ENCODE assay signal across 8 cellular contexts in genomic region chr13:99442273-99442895, GRCh38. TPM values are rescaled to one million over a fixed set of nuclear protein-coding genes. Genes with fewer than 3 reads are reported as not detected.
A peak's percentile ranks its signal among the peaks of the same experiment; 100 is the strongest.
DNase-seq lines count a peak whose midpoint lies in the region; ATAC-seq, FAIRE-seq and TF ChIP-seq lines count a peak whose summit lies in the region.

No MANE protein-coding gene starts in this region.

- TF ChIP-seq CTCF in A549 (IDR thresholded peaks at IDR 0.05), result peak; percentile 77

- peak in 1 of 2 experiments; percentile 67; a peak in 2 of 6 replicates for ATAC-seq in A549
- ATAC-seq in HG03342 (IDR thresholded peaks at IDR 0.05; ENCODE audit: unreplicated experiment), result no peak

- H3K4me3 Mint-ChIP-seq in T-helper 1 cell treated with Interleukin-12 subunit alpha and Interleukin-12 subunit beta and Interleukin-4 antibody, amounts not matched to agents 30 μg/mL and 1 μg/mL, for 36 hours, result no peak overlapping the region

- POLR2A ChIA-PET in A549 (lab: Yijun Ruan, JAX), result no interaction called here

- H3K4me1 Mint-ChIP-seq in T-helper 1 cell treated with Interleukin-12 subunit alpha and Interleukin-12 subunit beta and Interleukin-4 antibody, amounts not matched to agents 30 μg/mL and 1 μg/mL, for 36 hours (ENCODE audit: low read depth), result peaks cover 6% of the 10 kb centered on the region

- H3K9me3 Mint-ChIP-seq in T-helper 1 cell treated with Interleukin-12 subunit alpha and Interleukin-12 subunit beta and Interleukin-4 antibody, amounts not matched to agents 30 μg/mL and 1 μg/mL, for 36 hours, result no peaks in the 10 kb centered on the region

- H3K4me1 ChIP-seq in A549, result peaks cover 4% of the 10 kb centered on the region; the same call in 2 of the 3 replicates

- H3K36me3 Mint-ChIP-seq in T-helper 1 cell treated with Interleukin-12 subunit alpha and Interleukin-12 subunit beta and Interleukin-4 antibody, amounts not matched to agents 30 μg/mL and 1 μg/mL, for 36 hours (ENCODE audit: low read depth), result no peaks in the 10 kb centered on the region

- no peak for FAIRE-seq in A549 (lab: Jason Lieb, UNC)
- FAIRE-seq in G401.6 (lab: Jason Lieb, UNC), result peak; percentile 95

- no peak overlapping the region for H3K4me2 ChIP-seq in A549

- H3K27me3 Mint-ChIP-seq in T-helper 1 cell treated with Interleukin-12 subunit alpha and Interleukin-12 subunit beta and Interleukin-4 antibody, amounts not matched to agents 30 μg/mL and 1 μg/mL, for 36 hours (ENCODE audit: low read depth), result peaks cover 44% of the 10 kb centered on the region

- H3K27ac ChIP-seq in A549, result no peak overlapping the region

- no peak overlapping the region for H3K4me3 ChIP-seq in A549

- no peaks in the 10 kb centered on the region for H3K9me3 ChIP-seq in A549

- 53% methylated on average over 7 of the region's 7 CpGs for WGBS in A549 (ENCODE audit: missing lambda C conversion rate)

- TF ChIP-seq RAD21 in A549 (conservative IDR thresholded peaks at IDR 0.05 in 1 of 2, IDR thresholded peaks at IDR 0.05 in 1 of 2), result peak; percentile 72 to 74

- peak overlapping the region; percentile 36 for H3K27ac Mint-ChIP-seq in T-helper 1 cell treated with Interleukin-12 subunit alpha and Interleukin-12 subunit beta and Interleukin-4 antibody, amounts not matched to agents 30 μg/mL and 1 μg/mL, for 36 hours

- CTCF ChIA-PET in A549 (lab: Yijun Ruan, JAX), result interaction anchor here (0.6 to 2.4 kb wide), 13 partner anchors 11 to 266 kb away, joined by 3 to 7 read pairs (median 4); no protein-coding TSS in a partner anchor

- DNase-seq in A549 (ENCODE audit: low read depth in 1 of 2, low spot score in 1 of 2) (peak; percentile 15 to 35), NCI-H1092 treated with DMSO at 0.1 percent for 48 hours (lab: John Stamatoyannopoulos, UW) (peak; percentile 78), midbrain (lab: John Stamatoyannopoulos, UW) (peak; percentile 40), UCSD-AML1 (lab: John Stamatoyannopoulos, UW; ENCODE audit: unreplicated experiment) (no peak)
- DNase-seq in effector CD8-positive, alpha-beta T cell (lab: John Stamatoyannopoulos, UW), result peak; percentile 30

- no peak for TF ChIP-seq EP300 in A549 (IDR thresholded peaks at IDR 0.05)

- TF ChIP-seq POLR2A in A549 (IDR thresholded peaks at IDR 0.05; ENCODE audit: low read length), result no peak

TF ChIP-seq in A549, 52 proteins besides CTCF, POLR2A, EP300 and RAD21:
- no peak for TF ChIP-seq FOSB (CRISPR knock-in tag; IDR thresholded peaks at IDR 0.05)
- peak; percentile 48 for TF ChIP-seq SMC3 (IDR thresholded peaks at IDR 0.05)

RNA-seq across cellular contexts. Expression of gene TM9SF2, which starts 58.9 kb away (rescaled TPM):
- polyA plus RNA-seq in A549 (2011; rRNA removed) (88.2 and 114 TPM in 2 replicates), A549 (2017; fragmentation: RNase III; extraction: RNeasy Plus Mini Kit Qiagen cat#74134 plus additional on column Dnase treatment) (52.5 to 61.4 TPM (median 58.8 TPM) in 3 replicates)
- 14.9 and 18.4 TPM in 2 replicates for polyA plus RNA-seq in A549 (2012; cell fraction: cytosol; rRNA removed)
- polyA plus RNA-seq in A549 (2012; cell fraction: nucleus; rRNA removed), result 18.4 and 28.1 TPM in 2 replicates
- polyA minus RNA-seq in A549 (2011; rRNA and poly(A)+ RNA removed), result 51.9 and 52.6 TPM in 2 replicates
